Comparison of ENCODE assay signal across 8 cellular contexts in the genomic region with DNA sequence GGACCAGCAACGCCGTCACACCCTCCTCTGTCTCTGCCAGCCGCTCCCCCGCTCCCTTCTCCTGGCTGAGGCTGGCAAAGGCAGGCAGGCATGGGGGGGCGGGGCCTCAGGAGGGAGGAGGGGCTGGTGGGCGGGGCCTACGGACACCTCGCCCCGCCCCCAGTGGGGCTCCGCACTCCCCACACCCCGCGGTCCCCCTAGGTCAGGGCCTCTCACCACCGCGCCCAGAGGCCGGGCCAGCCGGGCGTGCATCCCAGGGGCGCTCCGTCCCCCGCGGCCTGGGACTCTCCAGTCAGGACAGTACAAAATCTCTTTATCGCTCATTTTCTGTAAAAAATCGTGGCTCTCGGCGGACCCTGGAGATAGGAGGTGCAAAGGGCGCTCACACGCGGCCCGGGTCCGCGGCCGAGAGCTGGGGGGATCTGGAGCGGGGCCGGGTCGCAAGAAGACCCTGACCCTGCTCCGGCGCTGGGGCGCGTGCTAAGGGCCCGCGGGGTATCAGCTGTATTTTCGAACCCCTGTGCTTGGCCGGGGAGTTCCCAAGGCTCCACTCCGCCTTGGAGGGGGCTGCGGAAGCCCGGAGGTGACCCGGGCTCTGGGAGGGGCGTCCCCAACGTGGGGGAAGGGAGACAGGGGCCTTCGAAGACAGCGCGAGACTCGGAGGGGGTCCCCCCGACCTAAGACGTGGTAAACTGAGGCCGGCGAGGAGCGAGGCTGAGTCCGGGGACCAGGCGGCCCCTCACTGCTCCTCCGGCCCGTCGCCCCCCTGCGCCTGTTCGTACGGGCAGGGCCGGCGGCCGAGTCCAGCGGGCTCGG. TPM values are rescaled to one million over a fixed set of nuclear protein-coding genes. Genes with fewer than 3 reads are reported as not detected.
A peak's percentile ranks its signal among the peaks of the same experiment; 100 is the strongest.
DNase-seq lines count a peak whose midpoint lies in the region; ATAC-seq, FAIRE-seq and TF ChIP-seq lines count a peak whose summit lies in the region.
"Not testable (repeated sequence)": the region's sequence is repeated elsewhere in the genome, so short reads cannot be mapped to it uniquely, and the experiment has no call there.

No MANE protein-coding gene starts in this region.

- not testable (repeated sequence) for H3K36me3 Mint-ChIP-seq in Caco-2 (ENCODE audit: insufficient read depth, unreplicated experiment); IgD-negative memory B cell; activated CD4-positive, alpha-beta memory T cell treated with anti-CD3 and anti-CD28 coated beads for 36 hours; immature natural killer cell

- TF ChIP-seq POLR2A in K562 (conservative IDR thresholded peaks at IDR 0.05): not testable (repeated sequence)

- not testable (repeated sequence) for TF ChIP-seq CTCF in Caco-2 (IDR thresholded peaks at IDR 0.05; ENCODE audit: insufficient read depth in 1 of 2, low read depth in 1 of 2, low read length in 1 of 2, severe bottlenecking in 1 of 2, unreplicated experiment in 1 of 2); K562 (IDR thresholded peaks at IDR 0.05 in 2 of 3, conservative IDR thresholded peaks at IDR 0.05 in 1 of 3; ENCODE audit: insufficient read depth in 2 of 3, low read depth in 1 of 3, low read length in 3 of 3); tibial artery (IDR thresholded peaks at IDR 0.05)

- H3K4me3 ChIP-seq in Caco-2 (ENCODE audit: low read depth, low read length) (peak overlapping the region; percentile 46), K562 (peak overlapping the region; percentile 16; the same call in 1 of the 2 replicates), esophagus (ENCODE audit: low read depth in 1 of 2, low read length in 2 of 2) (peak overlapping the region; percentile 45 to 53), trophoblast cell (ENCODE audit: low read depth, low read length) (peak overlapping the region; percentile 40), tibial artery (peak overlapping the region; percentile 25 to 45)

- H3K18ac ChIP-seq in trophoblast cell (ENCODE audit: low read length): not testable (repeated sequence)

- H4K12ac ChIP-seq in trophoblast cell (ENCODE audit: low read depth, low read length): not testable (repeated sequence)

- 25% methylated on average over 2 of the region's 71 CpGs for WGBS in K562 (ENCODE audit: insufficient coverage, low coverage, missing lambda C conversion rate)
- WGBS in esophagus, 2 donors: 1 to 2% methylated on average over 41 to 67 of the region's 71 CpGs
- WGBS in trophoblast cell (ENCODE audit: extremely low coverage, insufficient coverage, insufficient read length): no CpG with 5 or more reads among the region's 71 CpGs

- H3K9ac ChIP-seq in K562 (ENCODE audit: insufficient read depth in 1 of 2, low read depth in 2 of 2, low read length in 2 of 2); trophoblast cell (ENCODE audit: low read length): not testable (repeated sequence)

- TF ChIP-seq RAD21 in K562 (CRISPR knock-in tag; conservative IDR thresholded peaks at IDR 0.05 in 1 of 2, IDR thresholded peaks at IDR 0.05 in 1 of 2): not testable (repeated sequence)

- not testable (repeated sequence) for FAIRE-seq in K562 (lab: Jason Lieb, UNC)

- not testable (repeated sequence) for H3K79me2 ChIP-seq in K562 (ENCODE audit: control insufficient read depth, insufficient read depth, low read length); trophoblast cell (ENCODE audit: control insufficient read depth, insufficient read depth, low read length, poor library complexity)

- H3K9me1 ChIP-seq in K562 (ENCODE audit: control insufficient read depth, insufficient read depth, low read length): not testable (repeated sequence)

- H4K20me1 ChIP-seq in K562 (replicated peaks; ENCODE audit: control insufficient read depth, insufficient read depth, low read length): not testable (repeated sequence)

- CTCF ChIA-PET in Caco-2 (lab: Charles Lee); activated CD4-positive, alpha-beta memory T cell treated with anti-CD3 and anti-CD28 coated beads for 36 hours (lab: Charles Lee); K562 (lab: Yijun Ruan, JAX; ENCODE audit: low intra/inter-chr PET ratio): not testable (repeated sequence)

- peak in 1 of 2 experiments; percentile 42 for DNase-seq in Caco-2
- peak; percentile 46 for DNase-seq in activated CD4-positive, alpha-beta memory T cell treated with anti-CD3 and anti-CD28 coated beads for 36 hours
- DNase-seq in K562 (ENCODE audit: extremely low read depth in 1 of 4, low spot score in 3 of 4); immature natural killer cell; trophoblast cell; tibial artery: not testable (repeated sequence)

- not testable (repeated sequence) for H3K14ac ChIP-seq in trophoblast cell (ENCODE audit: low read length)

- H4K8ac ChIP-seq in trophoblast cell (ENCODE audit: low read depth, low read length): not testable (repeated sequence)

- not testable (repeated sequence) for ATAC-seq in K562

- H3K4me3 Mint-ChIP-seq in Caco-2 (ENCODE audit: unreplicated experiment) (peak overlapping the region; percentile 77), IgD-negative memory B cell (peak overlapping the region in 3 of 4 donors; percentile 68 to 78 (median 70)), immature natural killer cell (peak overlapping the region; percentile 53 to 74 (median 64))
- peak overlapping the region; percentile 66 for H3K4me3 Mint-ChIP-seq in activated CD4-positive, alpha-beta memory T cell treated with anti-CD3 and anti-CD28 coated beads for 36 hours

- BruUV-seq in Caco-2 (replicated peaks; lab: Mats Ljungman, UMichigan); K562 (replicated peaks; lab: Mats Ljungman, UMichigan): not testable (repeated sequence)

- in situ Hi-C loops in K562 (cut with MboI): not testable (repeated sequence)

- not testable (repeated sequence) for H3K4me1 ChIP-seq in Caco-2; K562 (replicated peaks in 1 of 2; ENCODE audit: control insufficient read depth in 2 of 2, insufficient read depth in 2 of 2, low read length in 2 of 2); esophagus (ENCODE audit: control insufficient read depth in 2 of 2, insufficient read depth in 2 of 2, low read length in 1 of 2); trophoblast cell (ENCODE audit: control insufficient read depth in 1 of 2, insufficient read depth in 2 of 2, low read length in 2 of 2); tibial artery

- H3K4me1 Mint-ChIP-seq in Caco-2 (ENCODE audit: low read depth, unreplicated experiment); IgD-negative memory B cell; activated CD4-positive, alpha-beta memory T cell treated with anti-CD3 and anti-CD28 coated beads for 36 hours (ENCODE audit: low read depth); immature natural killer cell: not testable (repeated sequence)

- H3K36me3 ChIP-seq in Caco-2 (ENCODE audit: control insufficient read depth, insufficient read depth, low read length); K562 (ENCODE audit: control insufficient read depth, insufficient read depth, low read length); esophagus (ENCODE audit: control insufficient read depth in 2 of 2, insufficient read depth in 2 of 2, low read length in 1 of 2); trophoblast cell (ENCODE audit: control insufficient read depth in 1 of 2, insufficient read depth in 2 of 2, low read length in 2 of 2); tibial artery: not testable (repeated sequence)

- not testable (repeated sequence) for H2BK12ac ChIP-seq in trophoblast cell (ENCODE audit: low read length)

- H3K23ac ChIP-seq in trophoblast cell (ENCODE audit: low read length): not testable (repeated sequence)

- H2AK5ac ChIP-seq in trophoblast cell (ENCODE audit: low read length): not testable (repeated sequence)

- intact Hi-C loops in Caco-2 (cut with micrococcal nuclease; ENCODE audit: unreplicated experiment): loop anchor here (5.0 to 10.0 kb wide), 2 partner anchors 268 to 340 kb away; no protein-coding TSS in a partner anchor
- intact Hi-C loops in activated CD4-positive, alpha-beta memory T cell treated with anti-CD3 and anti-CD28 coated beads for 36 hours (cut with micrococcal nuclease): loop anchor here (5.0 kb wide), 1 partner anchor 338 kb away; no protein-coding TSS in a partner anchor
- intact Hi-C loops in K562 (cut with micrococcal nuclease): loop anchor here (5.0 to 10.0 kb wide), 2 partner anchors 338 to 530 kb away; no protein-coding TSS in a partner anchor
- intact Hi-C loops in tibial artery (cut with DNase I; ENCODE audit: low total_unique reads): not testable (repeated sequence)

- H4K91ac ChIP-seq in trophoblast cell (ENCODE audit: low read depth, low read length): not testable (repeated sequence)

- not testable (repeated sequence) for H3K4ac ChIP-seq in trophoblast cell (ENCODE audit: low read depth, low read length)

- not testable (repeated sequence) for H3K4me2 ChIP-seq in K562 (ENCODE audit: insufficient read depth, low read length)
- peak overlapping the region; percentile 77 for H3K4me2 ChIP-seq in trophoblast cell (ENCODE audit: low read length)

- H2AFZ ChIP-seq in K562 (ENCODE audit: low read depth, low read length): not testable (repeated sequence)
- H2AFZ ChIP-seq in trophoblast cell (ENCODE audit: insufficient read depth, low read length, poor library complexity): peak overlapping the region; percentile 78

- POLR2A ChIA-PET in Caco-2 (lab: Charles Lee); activated CD4-positive, alpha-beta memory T cell treated with anti-CD3 and anti-CD28 coated beads for 36 hours (lab: Charles Lee); K562 (lab: Yijun Ruan, JAX): not testable (repeated sequence)

- not testable (repeated sequence) for H3K27me3 Mint-ChIP-seq in Caco-2 (ENCODE audit: insufficient read depth, unreplicated experiment); IgD-negative memory B cell; activated CD4-positive, alpha-beta memory T cell treated with anti-CD3 and anti-CD28 coated beads for 36 hours; immature natural killer cell (ENCODE audit: low read depth in 3 of 3)

- H2BK120ac ChIP-seq in trophoblast cell (ENCODE audit: insufficient read depth, low read length, poor library complexity): not testable (repeated sequence)

- H3K27ac Mint-ChIP-seq in Caco-2 (ENCODE audit: unreplicated experiment); IgD-negative memory B cell; activated CD4-positive, alpha-beta memory T cell treated with anti-CD3 and anti-CD28 coated beads for 36 hours; immature natural killer cell: not testable (repeated sequence)

- not testable (repeated sequence) for H3K79me1 ChIP-seq in trophoblast cell (ENCODE audit: low read length)

- H3K27me3 ChIP-seq in Caco-2 (replicated peaks; ENCODE audit: control insufficient read depth, insufficient read depth, low read length); K562 (ENCODE audit: control insufficient read depth in 2 of 2, insufficient read depth in 2 of 2, low read length in 2 of 2); esophagus (ENCODE audit: control insufficient read depth in 1 of 2, insufficient read depth in 2 of 2, low read length in 2 of 2); trophoblast cell (ENCODE audit: insufficient read depth, low read length); tibial artery: not testable (repeated sequence)

- not testable (repeated sequence) for H3K9me3 Mint-ChIP-seq in Caco-2 (ENCODE audit: unreplicated experiment); IgD-negative memory B cell; activated CD4-positive, alpha-beta memory T cell treated with anti-CD3 and anti-CD28 coated beads for 36 hours; immature natural killer cell

- H2BK5ac ChIP-seq in trophoblast cell (ENCODE audit: low read depth, low read length, poor library complexity): not testable (repeated sequence)

- not testable (repeated sequence) for H3K27ac ChIP-seq in K562 (ENCODE audit: extremely low read depth, low read depth, low read length); esophagus (ENCODE audit: low read depth in 2 of 2, low read length in 1 of 2); trophoblast cell (ENCODE audit: low read depth, low read length); tibial artery

- H3K9me3 ChIP-seq in Caco-2; K562 (replicated peaks; ENCODE audit: control insufficient read depth, insufficient read depth, low read depth, low read length); esophagus (ENCODE audit: control insufficient read depth in 2 of 2, insufficient read depth in 1 of 2, low read depth in 1 of 2, low read length in 1 of 2); trophoblast cell (ENCODE audit: insufficient read depth, low read depth, low read length); tibial artery: not testable (repeated sequence)

- TF ChIP-seq EP300 in K562 (IDR thresholded peaks at IDR 0.05; ENCODE audit: low read length): not testable (repeated sequence)

RNA-seq across cellular contexts. Expression of gene CCZ1B, which starts 28.9 kb away (rescaled TPM):
- 49.8 and 60.1 TPM in 2 replicates for total RNA-seq in Caco-2 (2022)
- 37.5 TPM for polyA plus RNA-seq in IgD-negative memory B cell
- total RNA-seq in activated CD4-positive, alpha-beta memory T cell treated with anti-CD3 and anti-CD28 coated beads for 36 hours: 10 to 100 TPM; 65.7 to 82.4 TPM
- 62.0 and 146 TPM in 2 replicates for total RNA-seq in K562 (2011; cell fraction: chromatin; rRNA removed; ENCODE audit: low replicate concordance)
- total RNA-seq in K562 (2011; cell fraction: nucleolus; rRNA removed): 30.0 and 31.6 TPM in 2 replicates
- total RNA-seq in K562 (2011; cell fraction: nucleoplasm; rRNA removed): 48.5 and 49.4 TPM in 2 replicates
- 27.8 and 39.4 TPM in 2 replicates for total RNA-seq in K562 (2014; rRNA removed)
- total RNA-seq in K562 (2014; rRNA removed; fragmentation: Illumina TruSeq; extraction: Trizol): 57.5 and 61.9 TPM in 2 replicates
- total RNA-seq in K562 (2015; rRNA removed; fragmentation: Illumina TruSeq; extraction: Trizol): 68.7 and 78.5 TPM in 2 replicates
- 34.0 and 34.8 TPM in 2 replicates for total RNA-seq in K562 (2021)
- polyA plus RNA-seq in K562 (2011; rRNA removed): 24.9 and 36.8 TPM in 2 replicates
- 4.9 and 10.3 TPM in 2 replicates for polyA plus RNA-seq in K562 (2011; cell fraction: cytosol; rRNA removed)
- polyA plus RNA-seq in K562 (2011; cell fraction: nucleus; rRNA removed): 14.5 and 24.5 TPM in 2 replicates
- polyA plus RNA-seq in K562 (2012): 46.4 and 75.0 TPM in 2 replicates
- 66.0 and 73.9 TPM in 2 replicates for polyA plus RNA-seq in K562 (2014; fragmentation: Illumina TruSeq; extraction: Trizol)
- 10 to 100 TPM in 1 of 2 experiments, 1 to 10 TPM in 1; 8.1 to 11.2 TPM for polyA plus RNA-seq in K562 (2014; fragmentation: Nextera tagmentation; extraction: Ambion mirVana)
- polyA plus RNA-seq in K562 (2014; rRNA removed): 26.9 and 34.1 TPM in 2 replicates
- 41.0 and 53.4 TPM in 2 replicates for polyA minus RNA-seq in K562 (2011; rRNA and poly(A)+ RNA removed)
- polyA minus RNA-seq in K562 (2011; cell fraction: cytosol; rRNA and poly(A)+ RNA removed): 15.4 and 26.9 TPM in 2 replicates
- 14.8 and 18.2 TPM in 2 replicates for polyA minus RNA-seq in K562 (2011; cell fraction: nucleus; rRNA and poly(A)+ RNA removed)
- polyA plus RNA-seq in esophagus: 10 to 100 TPM; 20.5 to 40.3 TPM
- polyA plus RNA-seq in immature natural killer cell: 10 to 100 TPM; 19.4 to 46.7 (median 35.5) TPM
- 11.3 and 11.9 TPM in 2 replicates for polyA plus RNA-seq in trophoblast cell (2013)
